Comparison of ENCODE assay signal across 8 cellular contexts in genomic region chr16:89686520-89687091, GRCh38. TPM values are rescaled to one million over a fixed set of nuclear protein-coding genes. Genes with fewer than 3 reads are reported as not detected.
DNase-seq lines count a peak whose midpoint lies in the region; ATAC-seq and TF ChIP-seq lines count a peak whose summit lies in the region.

A gene with protein sequence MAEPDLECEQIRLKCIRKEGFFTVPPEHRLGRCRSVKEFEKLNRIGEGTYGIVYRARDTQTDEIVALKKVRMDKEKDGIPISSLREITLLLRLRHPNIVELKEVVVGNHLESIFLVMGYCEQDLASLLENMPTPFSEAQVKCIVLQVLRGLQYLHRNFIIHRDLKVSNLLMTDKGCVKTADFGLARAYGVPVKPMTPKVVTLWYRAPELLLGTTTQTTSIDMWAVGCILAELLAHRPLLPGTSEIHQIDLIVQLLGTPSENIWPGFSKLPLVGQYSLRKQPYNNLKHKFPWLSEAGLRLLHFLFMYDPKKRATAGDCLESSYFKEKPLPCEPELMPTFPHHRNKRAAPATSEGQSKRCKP (plus strand): TSS chr16:89686689. CDS start chr16:89686711, 22 bp downstream.

- H3K4me3 ChIP-seq in WI38 (ENCODE audit: low read depth, low read length) (peak within 1 kb of the TSS; percentile 82), mammary epithelial cell (replicated peaks in 1 of 3; ENCODE audit: insufficient read depth in 1 of 3, low read depth in 2 of 3, low read length in 3 of 3) (peak within 1 kb of the TSS; percentile 82 to 89 (median 84)), smooth muscle cell (peak within 1 kb of the TSS; percentile 92)

- peak within 1 kb of the TSS; percentile 89 for H3K4me2 ChIP-seq in mammary epithelial cell (ENCODE audit: insufficient read depth, low read depth, low read length)
- H3K4me2 ChIP-seq in smooth muscle cell, result peak within 1 kb of the TSS; percentile 98

- dilution Hi-C loops in mammary epithelial cell (cut with HindIII; ENCODE audit: low sequenced_read_pairs), result loop anchor here (5.0 kb wide), 6 partner anchors 44 to 239 kb away; partner anchors contain the start of genes DPEP1 and RPL13

- in situ Hi-C loops in mammary epithelial cell (cut with MboI; ENCODE audit: low sequenced_read_pairs in 2 of 2), result no loop called here

- H3K79me2 ChIP-seq in mammary epithelial cell (ENCODE audit: insufficient read depth, low read length) (peaks cover 32% of the 10 kb centered on the region), smooth muscle cell (ENCODE audit: low read depth) (peaks cover 19% of the 10 kb centered on the region)

- CTCF ChIA-PET in mammary epithelial cell (lab: Charles Lee; ENCODE audit: low non-redundant PET), result interaction anchor here (0.5 to 0.6 kb wide), 2 partner anchors 15 to 18 kb away, joined by 3 to 5 read pairs; no protein-coding TSS in a partner anchor

- BruUV-seq in mammary epithelial cell (replicated peaks; lab: Mats Ljungman, UMichigan), result no TSS peak

- 33% methylated on average over 1 of the region's 67 CpGs for WGBS in mammary epithelial cell (ENCODE audit: low coverage, missing lambda C conversion rate)
- 3% methylated on average over 59 of the region's 67 CpGs for WGBS in smooth muscle cell (ENCODE audit: low lambda C conversion rate)

- H3K27ac ChIP-seq in mammary epithelial cell (ENCODE audit: insufficient read depth, low read depth, low read length) (peak within 1 kb of the TSS; percentile 17), smooth muscle cell (ENCODE audit: low read depth) (peak within 1 kb of the TSS; percentile 78)

- H3K36me3 ChIP-seq in mammary epithelial cell (ENCODE audit: insufficient read depth, low read length), result peaks cover 10% of the 10 kb centered on the region
- H3K36me3 ChIP-seq in smooth muscle cell (ENCODE audit: low read depth), result no peaks in the 10 kb centered on the region

- DNase-seq in 8988T (peak; percentile 99), NCI-H2171 treated with DMSO at 0.1 percent for 48 hours (lab: John Stamatoyannopoulos, UW) (peak; percentile 93), mammary epithelial cell (peak; percentile 76), iPS-NIHi7 (ENCODE audit: extremely low spot score) (peak; percentile 98), smooth muscle cell (lab: John Stamatoyannopoulos, UW; ENCODE audit: unreplicated experiment) (peak; percentile 87)

- H2AFZ ChIP-seq in mammary epithelial cell (ENCODE audit: low read depth, low read length) (peak within 1 kb of the TSS; percentile 98), smooth muscle cell (ENCODE audit: low read depth) (peak within 1 kb of the TSS; percentile 96)

- no peaks in the 10 kb centered on the region for H3F3A ChIP-seq in smooth muscle cell (ENCODE audit: low read depth)

- no peaks in the 10 kb centered on the region for H4K20me1 ChIP-seq in mammary epithelial cell (ENCODE audit: insufficient read depth, low read length)
- H4K20me1 ChIP-seq in smooth muscle cell (ENCODE audit: low read depth), result no peaks in the 10 kb centered on the region

- H3K9me3 ChIP-seq in mammary epithelial cell (replicated peaks; ENCODE audit: insufficient read depth, low read length), result no peaks in the 10 kb centered on the region
- no peaks in the 10 kb centered on the region for H3K9me3 ChIP-seq in smooth muscle cell (replicated peaks; ENCODE audit: low read depth)

- peak within 1 kb of the TSS; percentile 71 for H3K9ac ChIP-seq in mammary epithelial cell (ENCODE audit: insufficient read depth, low read length)
- peak within 1 kb of the TSS; percentile 71 for H3K9ac ChIP-seq in smooth muscle cell (ENCODE audit: low read depth)

- ATAC-seq in GM18520 (IDR thresholded peaks at IDR 0.05; ENCODE audit: unreplicated experiment), result peak; percentile 80
- ATAC-seq in HG03060 (IDR thresholded peaks at IDR 0.05; ENCODE audit: low read depth, unreplicated experiment), result peak; percentile 55

- intact Hi-C loops in mammary epithelial cell (cut with micrococcal nuclease), result no loop called here

- H3K4me1 ChIP-seq in mammary epithelial cell (ENCODE audit: insufficient read depth, low read length), result peaks cover 5% of the 10 kb centered on the region
- peaks cover 8% of the 10 kb centered on the region for H3K4me1 ChIP-seq in smooth muscle cell (ENCODE audit: low read depth)

- H3K27me3 ChIP-seq in mammary epithelial cell (ENCODE audit: insufficient read depth, low read length), result no peaks in the 10 kb centered on the region
- no peaks in the 10 kb centered on the region for H3K27me3 ChIP-seq in smooth muscle cell (ENCODE audit: low read depth)

- TF ChIP-seq CTCF in WI38 (IDR thresholded peaks at IDR 0.05; ENCODE audit: low read depth, low read length), result no peak
- TF ChIP-seq CTCF in mammary epithelial cell (conservative IDR thresholded peaks at IDR 0.05 in 1 of 2, IDR thresholded peaks at IDR 0.05 in 1 of 2; ENCODE audit: extremely low read depth in 1 of 2, insufficient read depth in 1 of 2, low read depth in 1 of 2, low read length in 2 of 2), result no peak
- no peak for TF ChIP-seq CTCF in smooth muscle cell (IDR thresholded peaks at IDR 0.05; ENCODE audit: borderline replicate concordance, insufficient read depth, poor library complexity, severe bottlenecking)

RNA-seq across cellular contexts. Expression of the gene that starts here (rescaled TPM):
- total RNA-seq in mammary epithelial cell (10 to 100 TPM; 38.5 to 72.0 TPM), smooth muscle cell (22.2 and 24.4 TPM in 2 replicates)
- polyA plus RNA-seq in mammary epithelial cell (42.1 TPM), smooth muscle cell (77.0 and 84.9 TPM in 2 replicates)
- polyA minus RNA-seq in mammary epithelial cell, result 13.5 TPM

Comparison
In these comparisons a context has a peak if more than half of its experiments do, and no peak if none do; other contexts are left out.
1. Peak in every context shown above with its lines: DNase-seq, ATAC-seq, H3K4me3 ChIP-seq and H3K27ac ChIP-seq.